8 cellular contexts compared by ENCODE assay signal in genomic region chr1:119613769-119614358, GRCh38. TPM values are rescaled to one million over a fixed set of nuclear protein-coding genes. Genes with fewer than 3 reads are reported as not detected.
DNase-seq lines count a peak whose midpoint lies in the region; ATAC-seq and TF ChIP-seq lines count a peak whose summit lies in the region.

No MANE protein-coding gene starts in this region.

- DNase-seq in C1 segment of cervical spinal cord (lab: John Stamatoyannopoulos, UW): peak in 13 of 14 donors; percentile 4 to 81 (median 63)
- peak; percentile 84 to 90 for DNase-seq in NCI-H446 (lab: John Stamatoyannopoulos, UW)
- peak; percentile 45 to 65 for DNase-seq in activated CD4-positive, alpha-beta T cell treated with anti-CD3 and anti-CD28 coated beads for 24 hours (ENCODE audit: low read depth in 2 of 2)
- peak; percentile 90 for DNase-seq in colonic mucosa
- peak; percentile 86 to 96 for DNase-seq in lower leg skin (ENCODE audit: low spot score in 2 of 2)
- peak; percentile 58 to 65 (median 62) for DNase-seq in stimulated activated CD4-positive, alpha-beta T cell treated with anti-CD3 and anti-CD28 coated beads, TNF-alpha, amount 100 ng/mL, for 48 hours (ENCODE audit: low read depth in 3 of 3)

- TF ChIP-seq CTCF in colonic mucosa (IDR thresholded peaks at IDR 0.05) (peak; percentile 63), lower leg skin (IDR thresholded peaks at IDR 0.05) (peak in 1 of 3 donors; percentile 35)

- intact Hi-C loops in colonic mucosa (cut with DNase I) (loop anchor here (5.0 kb wide), 2 partner anchors 48 to 63 kb away; no protein-coding TSS in a partner anchor), lower leg skin (cut with DNase I; ENCODE audit: low total_unique reads) (loop anchor here (5.0 kb wide), 1 partner anchor 63 kb away; no protein-coding TSS in a partner anchor)

- ATAC-seq in GM19043 (IDR thresholded peaks at IDR 0.05; ENCODE audit: low read depth, unreplicated experiment) (peak; percentile 82), HG03175 (IDR thresholded peaks at IDR 0.05; ENCODE audit: unreplicated experiment) (peak; percentile 82)

- H3K36me3 ChIP-seq in colonic mucosa: no peaks in the 10 kb centered on the region

- TF ChIP-seq POLR2A in lower leg skin (IDR thresholded peaks at IDR 0.05): no peak

- no peaks in the 10 kb centered on the region for H3K27me3 ChIP-seq in colonic mucosa

- H3K4me3 ChIP-seq in colonic mucosa: no peak overlapping the region
- no peak overlapping the region for H3K4me3 ChIP-seq in lower leg skin (ENCODE audit: low read depth, poor library complexity, severe bottlenecking)

- no peaks in the 10 kb centered on the region for H3K4me1 ChIP-seq in colonic mucosa

- no peaks in the 10 kb centered on the region for H3K9me3 ChIP-seq in colonic mucosa

- H3K27ac ChIP-seq in colonic mucosa: no peak overlapping the region

- WGBS in lower leg skin, 2 donors: 43% methylated on average over 7 of the region's 7 CpGs

- H3K9ac ChIP-seq in colonic mucosa (ENCODE audit: low read depth in 2 of 2, low read length in 2 of 2): peak overlapping the region in 1 of 2 donors; percentile 7

RNA-seq across cellular contexts. Expression of gene ZNF697, which starts 34.2 kb away (rescaled TPM):
- total RNA-seq in colonic mucosa (1 to 10 TPM; 2.1 to 3.2 TPM), lower leg skin (1 to 10 TPM; 2.3 to 5.4 (median 3.6) TPM)
